In the genomic region with DNA sequence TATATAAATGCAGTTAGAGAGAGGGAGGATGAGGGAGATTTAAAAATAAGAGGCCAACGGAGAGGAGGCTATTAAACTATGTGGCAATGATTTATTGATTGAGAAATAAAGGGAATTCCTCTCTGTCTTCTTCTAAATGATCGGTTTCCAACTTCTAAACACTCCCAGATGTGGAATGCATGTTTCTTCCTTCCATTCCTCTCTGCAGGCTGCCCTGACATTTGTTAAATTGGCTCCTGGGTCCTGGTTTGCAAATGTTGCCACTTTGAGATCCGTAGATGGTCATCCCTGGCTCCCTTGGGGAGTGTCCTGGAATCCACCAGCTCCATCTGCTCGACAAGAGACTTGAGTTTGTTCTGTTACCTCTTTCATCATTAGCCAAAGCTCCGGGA, we compare ENCODE assay signal across 1 cellular context.
TF ChIP-seq lines count a peak whose summit lies in the region.

No MANE protein-coding gene starts in this region.

TF ChIP-seq in SK-N-SH, 30 proteins besides CTCF, POLR2A, EP300 and RAD21 (continued from another document):
- TF ChIP-seq, protein P1, sequence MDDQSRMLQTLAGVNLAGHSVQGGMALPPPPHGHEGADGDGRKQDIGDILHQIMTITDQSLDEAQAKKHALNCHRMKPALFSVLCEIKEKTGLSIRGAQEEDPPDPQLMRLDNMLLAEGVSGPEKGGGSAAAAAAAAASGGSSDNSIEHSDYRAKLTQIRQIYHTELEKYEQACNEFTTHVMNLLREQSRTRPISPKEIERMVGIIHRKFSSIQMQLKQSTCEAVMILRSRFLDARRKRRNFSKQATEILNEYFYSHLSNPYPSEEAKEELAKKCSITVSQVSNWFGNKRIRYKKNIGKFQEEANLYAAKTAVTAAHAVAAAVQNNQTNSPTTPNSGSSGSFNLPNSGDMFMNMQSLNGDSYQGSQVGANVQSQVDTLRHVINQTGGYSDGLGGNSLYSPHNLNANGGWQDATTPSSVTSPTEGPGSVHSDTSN (IDR thresholded peaks at IDR 0.05): peak; percentile 66
- no peak for TF ChIP-seq MXI1 (IDR thresholded peaks at IDR 0.05; ENCODE audit: low read depth, low read length)
TF ChIP-seq in SK-N-SH: peak in this region for 4.
